ENCODE assay signal across 15 cellular contexts in the genomic region with DNA sequence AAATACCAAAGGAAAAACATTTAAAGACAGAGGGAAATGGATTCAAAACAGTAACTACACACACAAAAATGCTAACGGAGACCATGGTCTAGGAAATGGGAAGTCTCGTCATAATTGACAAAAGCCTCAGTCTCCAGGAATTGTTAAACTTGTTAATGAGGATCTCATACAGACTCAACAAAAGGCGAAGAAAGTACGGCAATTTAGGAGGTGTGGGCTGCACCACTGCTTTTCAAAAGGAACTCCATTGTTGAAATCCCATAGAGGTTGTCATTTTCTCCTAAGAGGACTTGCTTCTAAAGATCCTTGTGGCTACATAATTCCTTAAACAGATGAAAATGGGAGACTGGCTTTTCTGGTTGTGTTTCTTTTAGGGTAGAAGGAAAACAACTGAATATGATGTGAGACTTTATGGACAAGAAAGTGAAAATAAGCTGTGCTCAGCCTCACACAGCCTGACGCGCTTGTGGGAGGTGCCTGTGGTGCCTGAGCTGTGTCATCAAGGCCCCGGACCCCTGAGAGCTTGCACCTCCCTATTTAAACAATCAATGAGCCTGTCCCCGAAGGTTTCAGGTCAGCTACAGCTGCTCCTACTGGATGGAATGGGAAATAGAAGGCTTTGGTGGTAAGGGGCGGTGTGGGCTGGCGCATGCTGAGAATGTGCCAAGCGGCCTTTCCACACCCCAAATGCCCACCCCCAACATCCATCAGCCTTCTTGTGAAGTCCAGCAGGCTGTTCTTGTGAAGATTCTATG. TPM values are rescaled to one million over a fixed set of nuclear protein-coding genes. Genes with fewer than 3 reads are reported as not detected.
DNase-seq lines count a peak whose midpoint lies in the region; ATAC-seq, FAIRE-seq and TF ChIP-seq lines count a peak whose summit lies in the region.
"Had no signal": no experiment of that assay in that cellular context is flagged by ENCODE, and none has a peak within 500 bp of the region (broad histone marks: within the 10 kb centered on the region; RNA-seq: fewer than 3 reads in every experiment).

No MANE protein-coding gene starts in this region.

- H4K20me1 ChIP-seq in BLaER1: 0 out of 2 replicates have a peak, but pooled peaks cover 6% of the 10 kb centered on the region

- H3K4me2 ChIP-seq in BLaER1: peak overlapping the region; percentile 45; the same call in 1 of the 2 replicates

- no peak for TF ChIP-seq EP300 in suprapubic skin (IDR thresholded peaks at IDR 0.05)

- 0 out of 2 replicates have a peak overlapping the region, but pooled peaks have one; percentile 0 for H3K27ac ChIP-seq in BLaER1
- H3K27ac ChIP-seq in thyroid gland: no peak overlapping the region
- no peak overlapping the region for H3K27ac ChIP-seq in suprapubic skin

- no peaks in the 10 kb centered on the region for H3K9me3 Mint-ChIP-seq in IgD-negative memory B cell
- H3K9me3 Mint-ChIP-seq: activated naive CD8-positive, alpha-beta T cell treated with anti-CD3 and anti-CD28 coated beads, Interleukin-2, amount 10 ng/mL, durations not matched to agents 7 days and 5 days; T-cell had no signal

- H3K4me1 ChIP-seq in BLaER1 (peaks cover 24% of the 10 kb centered on the region), thyroid gland (peaks cover 0 to 10% of the 10 kb centered on the region in 2 donors), suprapubic skin (peaks cover 10% of the 10 kb centered on the region)

- H3K4me3 ChIP-seq in BLaER1: no peak overlapping the region
- H3K4me3 ChIP-seq in thyroid gland (replicated peaks in 1 of 3): no peak overlapping the region
- H3K4me3 ChIP-seq in suprapubic skin: no peak overlapping the region

- TF ChIP-seq POLR2A in GM12892 (IDR thresholded peaks at IDR 0.05; ENCODE audit: low read depth, low read length): no peak
- no peak for TF ChIP-seq POLR2A in thyroid gland (IDR thresholded peaks at IDR 0.05)
- TF ChIP-seq POLR2A in suprapubic skin (IDR thresholded peaks at IDR 0.05): no peak

- peaks cover 13 to 18% (median 18%) of the 10 kb centered on the region in 3 donors for H3K4me1 Mint-ChIP-seq in IgD-negative memory B cell
- H3K4me1 Mint-ChIP-seq: activated naive CD8-positive, alpha-beta T cell treated with anti-CD3 and anti-CD28 coated beads, Interleukin-2, amount 10 ng/mL, durations not matched to agents 7 days and 5 days had no signal

- FAIRE-seq in GM12892 (lab: Jason Lieb, UNC): no peak
- FAIRE-seq: colon had no signal

- H3K27me3 Mint-ChIP-seq in IgD-negative memory B cell: no peaks in the 10 kb centered on the region
- H3K27me3 Mint-ChIP-seq: activated naive CD8-positive, alpha-beta T cell treated with anti-CD3 and anti-CD28 coated beads, Interleukin-2, amount 10 ng/mL, durations not matched to agents 7 days and 5 days; T-cell had no signal

- no peak overlapping the region for H3K4me3 Mint-ChIP-seq in IgD-negative memory B cell
- H3K4me3 Mint-ChIP-seq: activated naive CD8-positive, alpha-beta T cell treated with anti-CD3 and anti-CD28 coated beads, Interleukin-2, amount 10 ng/mL, durations not matched to agents 7 days and 5 days; T-cell had no signal

- ATAC-seq in GM19035 (IDR thresholded peaks at IDR 0.05; ENCODE audit: unreplicated experiment): peak; percentile 46
- ATAC-seq in GM18511 (IDR thresholded peaks at IDR 0.05; ENCODE audit: unreplicated experiment): no peak
- ATAC-seq: T-cell had no signal

- H3K9me3 ChIP-seq in BLaER1 (no peaks in the 10 kb centered on the region), thyroid gland (no peaks in the 10 kb centered on the region), suprapubic skin (no peaks in the 10 kb centered on the region)

- DNase-seq in fibroblast of peridontal ligament (ENCODE audit: extremely low read depth): peak; percentile 45
- no peak for DNase-seq in GM12892 (ENCODE audit: insufficient read length)
- DNase-seq in thyroid gland: no peak
- no peak for DNase-seq in suprapubic skin (ENCODE audit: low spot score in 2 of 2)
- DNase-seq: activated naive CD8-positive, alpha-beta T cell treated with anti-CD3 and anti-CD28 coated beads, Interleukin-2, amount 10 ng/mL, durations not matched to agents 7 days and 5 days; mesenchymal stem cell; NCI-H1092; OCI-M1; T-cell had no signal

- no peak for TF ChIP-seq CTCF in thyroid gland (IDR thresholded peaks at IDR 0.05)
- no peak for TF ChIP-seq CTCF in suprapubic skin (IDR thresholded peaks at IDR 0.05)

- H3K36me3 ChIP-seq in BLaER1: peaks cover 50% of the 10 kb centered on the region
- H3K36me3 ChIP-seq in thyroid gland: peaks cover 9 to 15% of the 10 kb centered on the region in 2 donors
- peaks cover 35% of the 10 kb centered on the region for H3K36me3 ChIP-seq in suprapubic skin

- peak overlapping the region in 2 of 3 donors; percentile 6 to 14 for H3K27ac Mint-ChIP-seq in IgD-negative memory B cell
- H3K27ac Mint-ChIP-seq: activated naive CD8-positive, alpha-beta T cell treated with anti-CD3 and anti-CD28 coated beads, Interleukin-2, amount 10 ng/mL, durations not matched to agents 7 days and 5 days had no signal

- intact Hi-C loops in thyroid gland (cut with DNase I): no loop called here

- H3K9ac ChIP-seq in BLaER1: no peak overlapping the region

- H3K27me3 ChIP-seq in BLaER1: no peaks in the 10 kb centered on the region
- no peaks in the 10 kb centered on the region for H3K27me3 ChIP-seq in thyroid gland
- H3K27me3 ChIP-seq in suprapubic skin: no peaks in the 10 kb centered on the region

- WGBS in thyroid gland, 2 donors: 96% methylated on average over 11 of the region's 11 CpGs
- 87% methylated on average over 11 of the region's 11 CpGs for WGBS in suprapubic skin

- peaks cover 8% of the 10 kb centered on the region for H3K36me3 Mint-ChIP-seq in IgD-negative memory B cell

RNA-seq across cellular contexts. Expression of gene CLDN20, which starts 2.5 kb away (rescaled TPM):
- polyA plus RNA-seq in IgD-negative memory B cell: not detected
- 0.81 TPM for polyA plus RNA-seq in GM12892 (2012; ENCODE audit: missing spikeins)
- total RNA-seq in thyroid gland: not detected
- not detected for total RNA-seq in suprapubic skin
- total RNA-seq: activated naive CD8-positive, alpha-beta T cell treated with anti-CD3 and anti-CD28 coated beads, Interleukin-2, amount 10 ng/mL, durations not matched to agents 7 days and 5 days; Daoy; T-cell had no signal

RNA-seq across cellular contexts. Expression of gene TFB1M, which starts 53.0 kb away (rescaled TPM):
- polyA plus RNA-seq in IgD-negative memory B cell: 13.3 TPM
- 25.4 TPM for polyA plus RNA-seq in GM12892 (2012; ENCODE audit: missing spikeins)
- total RNA-seq in thyroid gland: 10 to 100 TPM; 13.9 to 28.1 (median 21.2) TPM
- total RNA-seq in suprapubic skin: 10 to 100 TPM in 3 of 4 donors, 1 to 10 TPM in 1; 6.7 to 20.3 (median 14.9) TPM
